ENCODE assay signal across 32 cellular contexts in the genomic region with DNA sequence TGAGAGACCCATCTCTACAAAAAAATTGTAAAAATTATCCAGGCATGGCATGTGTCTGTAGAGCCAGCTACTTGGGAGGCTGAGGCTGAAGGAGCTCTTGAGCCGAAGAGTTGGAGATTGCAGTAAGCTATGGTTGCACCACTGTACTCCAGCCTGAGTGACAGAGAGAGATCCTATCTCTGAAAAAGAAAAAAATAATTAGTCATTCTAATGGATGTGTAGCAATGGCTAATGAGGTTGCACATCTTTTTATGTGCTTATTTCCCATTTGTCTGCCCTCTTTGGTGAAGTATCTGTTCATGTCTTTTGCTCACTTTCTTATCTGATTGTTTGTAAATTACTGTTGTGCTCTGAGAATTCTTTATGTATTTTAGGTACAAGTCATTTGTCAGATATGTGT.
"Had no signal": no experiment of that assay in that cellular context is flagged by ENCODE, and none has a peak within 500 bp of the region (broad histone marks: within the 10 kb centered on the region; RNA-seq: fewer than 3 reads in every experiment).

No MANE protein-coding gene starts in this region.

- H3K27ac ChIP-seq: body of pancreas, epithelial cell of prostate, esophagus squamous epithelium, WERI-Rb-1 had no signal

- H3K4me3 ChIP-seq: body of pancreas, esophagus squamous epithelium had no signal

- FAIRE-seq: colon, frontal cortex had no signal

- H3K9me3 ChIP-seq: body of pancreas, esophagus squamous epithelium had no signal

- H3K4me1 ChIP-seq: body of pancreas, esophagus squamous epithelium had no signal

- ATAC-seq: activated CD4-positive, CD25-positive, alpha-beta regulatory T cell treated with anti-CD3 and anti-CD28 coated beads, Interleukin-2, amount 50 U/mL, for 24 hours; activated T-cell treated with anti-CD3 and anti-CD28 coated beads, Interleukin-2, amount 50 U/mL, for 72 hours; body of pancreas; effector memory CD8-positive, alpha-beta T cell; T-helper 17 cell had no signal

- H3K4me3 Mint-ChIP-seq: activated B cell treated with CpG ODN at 0.5 μM for 24 hours; activated CD4-positive, alpha-beta memory T cell treated with anti-CD3 and anti-CD28 coated beads, Interleukin-2, amount 10 ng/mL, durations not matched to agents 7 days and 5 days; activated CD4-positive, alpha-beta T cell treated with anti-CD3 and anti-CD28 coated beads, Interleukin-2, amount 10 ng/mL, durations not matched to agents 7 days and 5 days; activated naive CD4-positive, alpha-beta T cell treated with anti-CD3 and anti-CD28 coated beads, Interleukin-2, amount 10 ng/mL, durations not matched to agents 7 days and 5 days; activated naive CD8-positive, alpha-beta T cell; activated T-cell treated with anti-CD3 and anti-CD28 coated beads, Interleukin-2, amount 50 U/mL, for 24 hours; activated T-cell treated with anti-CD3 and anti-CD28 coated beads, Interleukin-2, amount 50 U/mL, for 72 hours; effector memory CD8-positive, alpha-beta T cell; T-helper 17 cell; T-helper 2 cell treated with Interferon-gamma antibody and Interleukin-4, amounts not matched to agents 5 μg/mL and 100 μg/mL, for 36 hours had no signal

- H3K27ac Mint-ChIP-seq: activated B cell treated with CpG ODN at 0.5 μM for 24 hours; activated CD4-positive, alpha-beta memory T cell treated with anti-CD3 and anti-CD28 coated beads, Interleukin-2, amount 10 ng/mL, durations not matched to agents 7 days and 5 days; activated CD4-positive, alpha-beta T cell treated with anti-CD3 and anti-CD28 coated beads, Interleukin-2, amount 10 ng/mL, durations not matched to agents 7 days and 5 days; activated naive CD4-positive, alpha-beta T cell treated with anti-CD3 and anti-CD28 coated beads, Interleukin-2, amount 10 ng/mL, durations not matched to agents 7 days and 5 days; activated naive CD8-positive, alpha-beta T cell; activated T-cell treated with anti-CD3 and anti-CD28 coated beads, Interleukin-2, amount 50 U/mL, for 24 hours; activated T-cell treated with anti-CD3 and anti-CD28 coated beads, Interleukin-2, amount 50 U/mL, for 72 hours; effector memory CD8-positive, alpha-beta T cell; T-helper 17 cell; T-helper 2 cell treated with Interferon-gamma antibody and Interleukin-4, amounts not matched to agents 5 μg/mL and 100 μg/mL, for 36 hours had no signal

- H3K9me3 Mint-ChIP-seq: activated B cell treated with CpG ODN at 0.5 μM for 24 hours; activated CD4-positive, alpha-beta memory T cell treated with anti-CD3 and anti-CD28 coated beads, Interleukin-2, amount 10 ng/mL, durations not matched to agents 7 days and 5 days; activated CD4-positive, alpha-beta T cell treated with anti-CD3 and anti-CD28 coated beads, Interleukin-2, amount 10 ng/mL, durations not matched to agents 7 days and 5 days; activated naive CD4-positive, alpha-beta T cell treated with anti-CD3 and anti-CD28 coated beads, Interleukin-2, amount 10 ng/mL, durations not matched to agents 7 days and 5 days; activated T-cell treated with anti-CD3 and anti-CD28 coated beads, Interleukin-2, amount 50 U/mL, for 24 hours; effector memory CD8-positive, alpha-beta T cell; T-helper 2 cell treated with Interferon-gamma antibody and Interleukin-4, amounts not matched to agents 5 μg/mL and 100 μg/mL, for 36 hours had no signal

- H3K36me3 Mint-ChIP-seq: activated naive CD4-positive, alpha-beta T cell treated with anti-CD3 and anti-CD28 coated beads, Interleukin-2, amount 10 ng/mL, durations not matched to agents 7 days and 5 days; activated naive CD8-positive, alpha-beta T cell had no signal

- H3K27me3 ChIP-seq: body of pancreas, esophagus squamous epithelium had no signal

- H3K4me1 Mint-ChIP-seq: activated naive CD4-positive, alpha-beta T cell treated with anti-CD3 and anti-CD28 coated beads, Interleukin-2, amount 10 ng/mL, durations not matched to agents 7 days and 5 days; T-helper 17 cell had no signal

- H3K36me3 ChIP-seq: esophagus squamous epithelium, WERI-Rb-1 had no signal

- DNase-seq: activated B cell treated with CpG ODN at 0.5 μM for 24 hours; activated CD4-positive, alpha-beta memory T cell treated with anti-CD3 and anti-CD28 coated beads, Interleukin-2, amount 10 ng/mL, durations not matched to agents 7 days and 5 days; activated CD4-positive, alpha-beta T cell treated with anti-CD3 and anti-CD28 coated beads, Interleukin-2, amount 10 ng/mL, durations not matched to agents 7 days and 5 days; activated CD4-positive, alpha-beta T cell treated with anti-CD3 and anti-CD28 coated beads, Interleukin-2, amount 50 U/mL, for 4 hours; activated CD8-positive, alpha-beta memory T cell treated with anti-CD3 and anti-CD28 coated beads, Interleukin-2, amount 50 U/mL, for 48 hours; activated gamma-delta T cell; activated naive CD4-positive, alpha-beta T cell; activated naive CD4-positive, alpha-beta T cell treated with anti-CD3 and anti-CD28 coated beads, Interleukin-2, amount 10 ng/mL, durations not matched to agents 7 days and 5 days; activated T-cell treated with anti-CD3 and anti-CD28 coated beads for 4 hours; activated T-cell treated with anti-CD3 and anti-CD28 coated beads, Interleukin-2, amount 50 U/mL, for 24 hours; activated T-cell treated with anti-CD3 and anti-CD28 coated beads, Interleukin-2, amount 50 U/mL, for 72 hours; amygdala; aorta; body of pancreas; caudate nucleus; cortex of kidney; dermis blood vessel endothelial cell; effector CD4-positive, alpha-beta T cell; effector memory CD8-positive, alpha-beta T cell; esophagus squamous epithelium; foreskin fibroblast; head of caudate nucleus; hippocampal formation; T-helper 17 cell; T1000; WERI-Rb-1 had no signal
